21 cellular contexts compared by ENCODE assay signal in the genomic region with DNA sequence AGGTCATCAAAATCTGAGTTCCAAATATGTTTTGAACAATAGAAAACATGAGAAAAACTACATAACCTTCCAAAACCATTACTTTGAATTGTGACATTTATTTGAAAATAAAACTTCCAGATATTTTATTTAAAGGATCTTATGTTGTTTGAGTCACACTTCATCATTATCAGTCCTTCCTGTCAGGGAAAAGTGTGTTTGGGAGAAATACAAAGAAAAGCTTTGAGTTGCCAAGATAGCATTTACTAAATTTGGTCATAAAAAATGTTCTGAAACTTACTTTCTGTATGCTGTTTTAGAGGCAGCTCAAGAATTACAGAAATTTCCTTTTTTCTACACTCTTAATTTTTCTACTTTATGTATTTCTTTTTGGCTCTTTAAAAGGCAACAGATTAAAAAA.
DNase-seq lines count a peak whose midpoint lies in the region; ATAC-seq and TF ChIP-seq lines count a peak whose summit lies in the region.
"Had no signal": no experiment of that assay in that cellular context is flagged by ENCODE, and none has a peak within 500 bp of the region (broad histone marks: within the 10 kb centered on the region; RNA-seq: fewer than 3 reads in every experiment).

No MANE protein-coding gene starts in this region.

- no peaks in the 10 kb centered on the region for H3K9me3 Mint-ChIP-seq in nephron
- H3K9me3 Mint-ChIP-seq: CD4-positive, alpha-beta T cell; CD8-positive, alpha-beta T cell had no signal

- TF ChIP-seq CTCF in ascending aorta (IDR thresholded peaks at IDR 0.05) (no peak), nephron (IDR thresholded peaks at IDR 0.05; ENCODE audit: unreplicated experiment in 3 of 3) (no peak)

- H3K4me1 ChIP-seq in ascending aorta: no peaks in the 10 kb centered on the region
- H3K4me1 ChIP-seq: A549 had no signal

- H3K4me3 ChIP-seq in ascending aorta: no peak overlapping the region
- H3K4me3 ChIP-seq: A549; BLaER1 treated with 17β-estradiol and CSF1 and Interleukin-3, amounts not matched to agents 10 nM and 100 nM had no signal

- no peak overlapping the region for H3K4me3 Mint-ChIP-seq in nephron
- H3K4me3 Mint-ChIP-seq: B cell; CD4-positive, alpha-beta T cell; CD8-positive, alpha-beta T cell had no signal

- intact Hi-C loops in ascending aorta (cut with DNase I): loop anchor here (5.0 kb wide), 1 partner anchor 53 kb away; no protein-coding TSS in a partner anchor

- peak overlapping the region; percentile 22 to 65 for H3K27ac ChIP-seq in ascending aorta
- H3K27ac ChIP-seq: 22Rv1; A549; BLaER1 treated with 17β-estradiol and CSF1 and Interleukin-3, amounts not matched to agents 10 nM and 100 nM; C4-2B had no signal

- no peaks in the 10 kb centered on the region for H3K36me3 Mint-ChIP-seq in nephron (ENCODE audit: low read depth)
- H3K36me3 Mint-ChIP-seq: CD8-positive, alpha-beta T cell had no signal

- peaks cover 4% of the 10 kb centered on the region for H3K27me3 Mint-ChIP-seq in nephron (ENCODE audit: low read depth)
- H3K27me3 Mint-ChIP-seq: B cell; CD4-positive, alpha-beta T cell had no signal

- peak overlapping the region in 2 of 3 experiments; percentile 9 to 75 for H3K27ac Mint-ChIP-seq in nephron
- H3K27ac Mint-ChIP-seq: B cell; CD4-positive, alpha-beta T cell; CD8-positive, alpha-beta T cell had no signal

- H3K27me3 ChIP-seq in ascending aorta: no peaks in the 10 kb centered on the region
- H3K27me3 ChIP-seq: BLaER1 treated with 17β-estradiol and CSF1 and Interleukin-3, amounts not matched to agents 10 nM and 100 nM had no signal

- H3K4me1 Mint-ChIP-seq in nephron: peaks cover 24% of the 10 kb centered on the region
- H3K4me1 Mint-ChIP-seq: B cell had no signal

- DNase-seq in COLO829 (ENCODE audit: low spot score) (peak; percentile 89), ascending aorta (ENCODE audit: low spot score in 2 of 2) (no peak), dedifferentiated amniotic fluid mesenchymal stem cell (ENCODE audit: extremely low spot score) (no peak)
- DNase-seq in stimulated activated CD4-positive, alpha-beta T cell treated with anti-CD3 and anti-CD28 coated beads, Interleukin-12 subunit alpha, Interleukin-12 subunit beta, amount 100 ng/mL, for 4 hours: no peak
- DNase-seq: AML-193; CD4-positive, alpha-beta T cell; CD8-positive, alpha-beta T cell; COR-L47; DMS 273 treated with DMSO at 0.1 percent for 48 hours; DMS153; DMS53; DMS79; DND-41; GF-D8 had no signal

- no peaks in the 10 kb centered on the region for H3K36me3 ChIP-seq in ascending aorta
- H3K36me3 ChIP-seq: BLaER1 treated with 17β-estradiol and CSF1 and Interleukin-3, amounts not matched to agents 10 nM and 100 nM had no signal

- no peak for ATAC-seq in GM21526 (IDR thresholded peaks at IDR 0.05; ENCODE audit: low FRiP score, unreplicated experiment)
- ATAC-seq: A549; CD8-positive, alpha-beta T cell had no signal

- no peaks in the 10 kb centered on the region for H3K9me3 ChIP-seq in ascending aorta
- H3K9me3 ChIP-seq: A549; BLaER1 treated with 17β-estradiol and CSF1 and Interleukin-3, amounts not matched to agents 10 nM and 100 nM had no signal
